1 cellular context compared by ENCODE assay signal in the genomic region with DNA sequence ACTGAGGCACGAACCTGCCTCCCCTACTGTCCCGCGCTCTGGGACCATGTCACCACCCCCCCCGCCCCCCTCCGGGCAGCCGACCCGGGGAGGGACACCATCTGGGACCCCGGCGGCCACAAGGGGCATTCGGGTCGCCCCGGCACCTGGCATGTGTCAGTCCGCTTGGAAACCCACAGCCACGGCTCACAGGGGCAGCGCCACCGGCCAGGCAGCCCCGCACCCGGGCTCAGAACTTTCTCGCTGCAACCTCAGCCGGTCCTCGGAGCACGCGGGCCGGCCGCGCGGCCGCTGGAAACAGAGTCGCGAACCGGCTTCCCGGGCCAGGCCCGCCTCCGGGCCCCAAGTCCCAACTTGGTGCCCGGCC.
TF ChIP-seq lines count a peak whose summit lies in the region.

No MANE protein-coding gene starts in this region.

TF ChIP-seq in SK-N-SH, 30 proteins besides CTCF, POLR2A, EP300 and RAD21 (continued from another document):
- TF ChIP-seq, protein P1, sequence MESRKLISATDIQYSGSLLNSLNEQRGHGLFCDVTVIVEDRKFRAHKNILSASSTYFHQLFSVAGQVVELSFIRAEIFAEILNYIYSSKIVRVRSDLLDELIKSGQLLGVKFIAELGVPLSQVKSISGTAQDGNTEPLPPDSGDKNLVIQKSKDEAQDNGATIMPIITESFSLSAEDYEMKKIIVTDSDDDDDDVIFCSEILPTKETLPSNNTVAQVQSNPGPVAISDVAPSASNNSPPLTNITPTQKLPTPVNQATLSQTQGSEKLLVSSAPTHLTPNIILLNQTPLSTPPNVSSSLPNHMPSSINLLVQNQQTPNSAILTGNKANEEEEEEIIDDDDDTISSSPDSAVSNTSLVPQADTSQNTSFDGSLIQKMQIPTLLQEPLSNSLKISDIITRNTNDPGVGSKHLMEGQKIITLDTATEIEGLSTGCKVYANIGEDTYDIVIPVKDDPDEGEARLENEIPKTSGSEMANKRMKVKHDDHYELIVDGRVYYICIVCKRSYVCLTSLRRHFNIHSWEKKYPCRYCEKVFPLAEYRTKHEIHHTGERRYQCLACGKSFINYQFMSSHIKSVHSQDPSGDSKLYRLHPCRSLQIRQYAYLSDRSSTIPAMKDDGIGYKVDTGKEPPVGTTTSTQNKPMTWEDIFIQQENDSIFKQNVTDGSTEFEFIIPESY (IDR thresholded peaks at IDR 0.05; ENCODE audit: borderline replicate concordance, low read depth) = no peak
